In genomic region chr4:58825278-58825677, GRCh38 we compare ENCODE assay signal across 20 cellular contexts.
DNase-seq lines count a peak whose midpoint lies in the region; ATAC-seq, FAIRE-seq and TF ChIP-seq lines count a peak whose summit lies in the region.
"Had no signal": no experiment of that assay in that cellular context is flagged by ENCODE, and none has a peak within 500 bp of the region (broad histone marks: within the 10 kb centered on the region; RNA-seq: fewer than 3 reads in every experiment).

No MANE protein-coding gene starts in this region.

- H3K9me3 ChIP-seq in HepG2 (ENCODE audit: low read length) (peaks cover 42% of the 10 kb centered on the region), right lobe of liver (no peaks in the 10 kb centered on the region), K562 (replicated peaks; ENCODE audit: control insufficient read depth, insufficient read depth, low read depth, low read length) (no peaks in the 10 kb centered on the region; the same call in 1 of the 2 replicates), right cardiac atrium (ENCODE audit: control insufficient read depth, low read length) (no peaks in the 10 kb centered on the region)
- H3K9me3 ChIP-seq: BE2C, BLaER1 had no signal

- TF ChIP-seq EP300 in HepG2 (IDR thresholded peaks at IDR 0.05; ENCODE audit: low read depth in 2 of 2, low read length in 2 of 2) (no peak), HepG2 (CRISPR knock-in tag; IDR thresholded peaks at IDR 0.05; ENCODE audit: borderline replicate concordance) (no peak), K562 (IDR thresholded peaks at IDR 0.05; ENCODE audit: low read length) (no peak)

- H3K79me2 ChIP-seq in HepG2 (ENCODE audit: insufficient read depth, low read length) (no peaks in the 10 kb centered on the region), K562 (ENCODE audit: control insufficient read depth, insufficient read depth, low read length) (no peaks in the 10 kb centered on the region)

- H2AFZ ChIP-seq in HepG2 (ENCODE audit: low read length) (no peak overlapping the region), K562 (ENCODE audit: low read depth, low read length) (no peak overlapping the region)

- FAIRE-seq in HepG2 (lab: Jason Lieb, UNC) (no peak), K562 (lab: Jason Lieb, UNC) (no peak)
- FAIRE-seq: A204.1, G401.6, GM12891, GM19239 had no signal

- no peaks in the 10 kb centered on the region for H3K9me1 ChIP-seq in K562 (ENCODE audit: control insufficient read depth, insufficient read depth, low read length)

- no peak overlapping the region for H3K9ac ChIP-seq in HepG2 (ENCODE audit: insufficient read depth, low read depth, low read length)
- no peak overlapping the region for H3K9ac ChIP-seq in K562 (ENCODE audit: insufficient read depth in 1 of 2, low read depth in 2 of 2, low read length in 2 of 2)
- H3K9ac ChIP-seq: BLaER1 had no signal

- no peak for ATAC-seq in HepG2
- no peak for ATAC-seq in right lobe of liver
- ATAC-seq in K562: no peak
- ATAC-seq in right cardiac atrium: no peak

- in situ Hi-C loops in HepG2 (cut with HindIII; ENCODE audit: extremely low pct_ligation_motif_present, low pct_unique_long_range_greater_than_20kb) (no loop called here), K562 (cut with MboI) (no loop called here)

- H3K4me1 ChIP-seq in HepG2 (ENCODE audit: insufficient read depth, low read length) (no peaks in the 10 kb centered on the region), right lobe of liver (no peaks in the 10 kb centered on the region), K562 (replicated peaks in 1 of 2; ENCODE audit: control insufficient read depth in 2 of 2, insufficient read depth in 2 of 2, low read length in 2 of 2) (no peaks in the 10 kb centered on the region), right cardiac atrium (ENCODE audit: control insufficient read depth, insufficient read depth, low read length) (no peaks in the 10 kb centered on the region)
- H3K4me1 ChIP-seq: BE2C, BLaER1 had no signal

- TF ChIP-seq CTCF in HepG2 (CRISPR knock-in tag; IDR thresholded peaks at IDR 0.05) (no peak), right lobe of liver (IDR thresholded peaks at IDR 0.05) (no peak), K562 (IDR thresholded peaks at IDR 0.05 in 2 of 3, conservative IDR thresholded peaks at IDR 0.05 in 1 of 3; ENCODE audit: insufficient read depth in 2 of 3, low read depth in 1 of 3, low read length in 3 of 3) (no peak)

- H3K27ac ChIP-seq in HepG2 (ENCODE audit: extremely low read length, insufficient read depth, low read length) (no peak overlapping the region), right lobe of liver (no peak overlapping the region), K562 (ENCODE audit: extremely low read depth, low read depth, low read length) (no peak overlapping the region), right cardiac atrium (ENCODE audit: low read length) (no peak overlapping the region)
- H3K27ac ChIP-seq: 22Rv1, BLaER1 had no signal

- no peaks in the 10 kb centered on the region for H3K27me3 ChIP-seq in HepG2 (ENCODE audit: control insufficient read depth in 1 of 2, insufficient read depth in 2 of 2, low read length in 2 of 2)
- H3K27me3 ChIP-seq in right lobe of liver: no peaks in the 10 kb centered on the region
- H3K27me3 ChIP-seq in K562 (ENCODE audit: control insufficient read depth in 2 of 2, insufficient read depth in 2 of 2, low read length in 2 of 2): no peaks in the 10 kb centered on the region
- no peaks in the 10 kb centered on the region for H3K27me3 ChIP-seq in right cardiac atrium (ENCODE audit: control insufficient read depth, insufficient read depth)
- H3K27me3 ChIP-seq: BE2C, BLaER1 had no signal

- no peaks in the 10 kb centered on the region for H4K20me1 ChIP-seq in HepG2 (ENCODE audit: insufficient read depth, low read length)
- H4K20me1 ChIP-seq in K562 (replicated peaks; ENCODE audit: control insufficient read depth, insufficient read depth, low read length): no peaks in the 10 kb centered on the region
- H4K20me1 ChIP-seq: BLaER1 had no signal

- CTCF ChIA-PET in HepG2 (lab: Yijun Ruan, JAX; ENCODE audit: low intra/inter-chr PET ratio, low total read pairs) (no interaction called here), K562 (lab: Yijun Ruan, JAX; ENCODE audit: low intra/inter-chr PET ratio) (no interaction called here)

- no peak overlapping the region for H3K4me2 ChIP-seq in HepG2 (ENCODE audit: low read depth, low read length)
- no peak overlapping the region for H3K4me2 ChIP-seq in K562 (ENCODE audit: insufficient read depth, low read length)
- H3K4me2 ChIP-seq: BLaER1 had no signal

- TF ChIP-seq RAD21 in HepG2 (CRISPR knock-in tag; IDR thresholded peaks at IDR 0.05) (no peak), K562 (CRISPR knock-in tag; conservative IDR thresholded peaks at IDR 0.05 in 1 of 2, IDR thresholded peaks at IDR 0.05 in 1 of 2) (no peak)

- no TSS peak for BruUV-seq in HepG2 (replicated peaks; lab: Mats Ljungman, UMichigan)
- no TSS peak for BruUV-seq in K562 (replicated peaks; lab: Mats Ljungman, UMichigan)

- WGBS in HepG2 (ENCODE audit: low lambda C conversion rate): 3% methylated on average over 5 of the region's 5 CpGs
- WGBS in right lobe of liver (ENCODE audit: insufficient coverage, low coverage, low lambda C conversion rate, missing lambda C conversion rate): 32% methylated on average over 5 of the region's 5 CpGs
- WGBS in K562 (ENCODE audit: insufficient coverage, low coverage, missing lambda C conversion rate): 1% methylated on average over 5 of the region's 5 CpGs
- WGBS in right cardiac atrium: 74% methylated on average over 5 of the region's 5 CpGs

- H3K36me3 ChIP-seq in HepG2 (replicated peaks in 1 of 2; ENCODE audit: control insufficient read depth in 1 of 2, insufficient read depth in 2 of 2, low read length in 2 of 2) (no peaks in the 10 kb centered on the region), right lobe of liver (no peaks in the 10 kb centered on the region), K562 (ENCODE audit: control insufficient read depth, insufficient read depth, low read length) (no peaks in the 10 kb centered on the region)
- H3K36me3 ChIP-seq: BE2C, BLaER1 had no signal

- TF ChIP-seq POLR2A in HepG2 (IDR thresholded peaks at IDR 0.05; ENCODE audit: insufficient read depth in 1 of 2, low read depth in 2 of 2, low read length in 2 of 2) (no peak), right lobe of liver (IDR thresholded peaks at IDR 0.05) (no peak), K562 (conservative IDR thresholded peaks at IDR 0.05) (no peak)

- intact Hi-C loops in HepG2 (cut with micrococcal nuclease; ENCODE audit: unreplicated experiment) (no loop called here), right lobe of liver (cut with DNase I) (no loop called here), K562 (cut with micrococcal nuclease) (no loop called here), right cardiac atrium (cut with DNase I) (no loop called here)

- POLR2A ChIA-PET in HepG2 (lab: Yijun Ruan, JAX) (no interaction called here), K562 (lab: Yijun Ruan, JAX) (no interaction called here)

- DNase-seq in HepG2 (ENCODE audit: low spot score) (no peak), right lobe of liver (no peak), K562 (ENCODE audit: extremely low read depth in 1 of 4, low spot score in 3 of 4) (no peak), right cardiac atrium (no peak), A172 (ENCODE audit: low spot score) (no peak)
- DNase-seq: ACHN; BE2C; C1 segment of cervical spinal cord; CD4-positive, alpha-beta memory T cell; CD4-positive, CD25-positive, alpha-beta regulatory T cell; CD8-positive, alpha-beta memory T cell; COR-L47; DMS79 treated with DMSO at 0.1 percent for 48 hours; GF-D8 had no signal

- H3K4me3 ChIP-seq in HepG2 (replicated peaks in 1 of 3; ENCODE audit: insufficient read depth in 1 of 3, low read depth in 2 of 3, low read length in 3 of 3) (no peak overlapping the region), right lobe of liver (no peak overlapping the region), K562 (no peak overlapping the region), right cardiac atrium (ENCODE audit: low read length) (no peak overlapping the region)
- H3K4me3 ChIP-seq: BLaER1 had no signal

TF ChIP-seq in HepG2, 621 proteins besides CTCF, POLR2A, EP300 and RAD21:
- TF ChIP-seq RAD51 (IDR thresholded peaks at IDR 0.05; ENCODE audit: borderline replicate concordance) (peak; percentile 55; the same call in 1 of the 2 replicates), ZNF143 (CRISPR knock-in tag; IDR thresholded peaks at IDR 0.05) (no peak)

TF ChIP-seq in K562, 482 proteins besides CTCF, POLR2A, EP300 and RAD21:
- TF ChIP-seq FOSL1 (tag; conservative IDR thresholded peaks at IDR 0.05): no peak
- peak; percentile 59 for TF ChIP-seq TFE3 (CRISPR knock-in tag; IDR thresholded peaks at IDR 0.05)

Comparison
In these comparisons a context has a peak if more than half of its experiments do, and no peak if none do; other contexts are left out.
1. Of the 241 proteins assayed by ChIP-seq in both HepG2 and K562: peak only in HepG2: RAD51; only in K562: TFE3; in both: none; in neither: 239.